In genomic region chr6:10415593-10416480, GRCh38 we compare ENCODE assay signal across 10 cellular contexts. TPM values are rescaled to one million over a fixed set of nuclear protein-coding genes. Genes with fewer than 3 reads are reported as not detected.
A peak's percentile ranks its signal among the peaks of the same experiment; 100 is the strongest.
DNase-seq lines count a peak whose midpoint lies in the region; ATAC-seq and TF ChIP-seq lines count a peak whose summit lies in the region.
"Had no signal": no experiment of that assay in that cellular context is flagged by ENCODE, and none has a peak within 500 bp of the region (broad histone marks: within the 10 kb centered on the region; RNA-seq: fewer than 3 reads in every experiment).

No MANE protein-coding gene starts in this region.

- peak overlapping the region in 1 of 2 donors; percentile 4 for H3K27ac Mint-ChIP-seq in effector memory CD8-positive, alpha-beta T cell
- peak overlapping the region in 3 of 10 donors; percentile 14 to 81 (median 40) for H3K27ac Mint-ChIP-seq in naive thymus-derived CD8-positive, alpha-beta T cell

- peaks cover 0 to 16% (median 0%) of the 10 kb centered on the region in 11 experiments; a peak in 6 of 22 replicates for H3K9me3 ChIP-seq in BLaER1 treated with 17β-estradiol and CSF1 and Interleukin-3, amounts not matched to agents 10 nM and 100 nM (replicated peaks in 1 of 11)
- H3K9me3 ChIP-seq in HUES48 (ENCODE audit: control insufficient read depth, insufficient read depth, low read length) (no peaks in the 10 kb centered on the region), MM.1S (replicated peaks; ENCODE audit: insufficient read depth, low read length) (no peaks in the 10 kb centered on the region)

- POLR2A ChIA-PET in naive thymus-derived CD8-positive, alpha-beta T cell (lab: Charles Lee) = no interaction called here

- H3K9me2 ChIP-seq in MM.1S (replicated peaks; ENCODE audit: insufficient read depth, low read length) = no peaks in the 10 kb centered on the region

- H3K9ac ChIP-seq in BLaER1 treated with 17β-estradiol and CSF1 and Interleukin-3, amounts not matched to agents 10 nM and 100 nM = no peak overlapping the region
- no peak overlapping the region for H3K9ac ChIP-seq in HUES48 (ENCODE audit: low read depth, low read length)
- H3K9ac ChIP-seq in MM.1S (ENCODE audit: low read length) = no peak overlapping the region

- H3K27ac ChIP-seq in BLaER1 treated with 17β-estradiol and CSF1 and Interleukin-3, amounts not matched to agents 10 nM and 100 nM = no peak overlapping the region
- H3K27ac ChIP-seq in HUES48 (ENCODE audit: low read depth, low read length) (peak overlapping the region; percentile 85), MM.1S (ENCODE audit: low read length) (no peak overlapping the region)

- H3K4me2 ChIP-seq in BLaER1 treated with 17β-estradiol and CSF1 and Interleukin-3, amounts not matched to agents 10 nM and 100 nM = peak overlapping the region in 6 of 11 experiments; percentile 38 to 98 (median 75); a peak in 8 of 22 replicates
- H3K4me2 ChIP-seq in MM.1S (ENCODE audit: low read depth, low read length) = no peak overlapping the region

- no peak for DNase-seq in effector memory CD8-positive, alpha-beta T cell
- no peak for DNase-seq in naive thymus-derived CD8-positive, alpha-beta T cell
- DNase-seq in NCI-H446 (lab: John Stamatoyannopoulos, UW) = no peak
- no peak for DNase-seq in activated CD8-positive, alpha-beta memory T cell treated with anti-CD3 and anti-CD28 coated beads for 24 hours
- DNase-seq in MM.1S = no peak
- DNase-seq: stimulated activated CD4-positive, alpha-beta T cell treated with anti-CD3 and anti-CD28 coated beads, Interleukin-4, amount 100 ng/mL, for 24 hours; T-helper 9 cell had no signal

- H3K27me3 Mint-ChIP-seq in effector memory CD8-positive, alpha-beta T cell = peaks cover 95 to 99% of the 10 kb centered on the region in 2 donors
- H3K27me3 Mint-ChIP-seq in naive thymus-derived CD8-positive, alpha-beta T cell = peaks cover 42 to 100% (median 78%) of the 10 kb centered on the region in 5 donors

- H2AFZ ChIP-seq in MM.1S (ENCODE audit: low read length) = no peak overlapping the region

- peaks cover 97 to 100% (median 99%) of the 10 kb centered on the region in 11 experiments for H3K27me3 ChIP-seq in BLaER1 treated with 17β-estradiol and CSF1 and Interleukin-3, amounts not matched to agents 10 nM and 100 nM
- H3K27me3 ChIP-seq in HUES48 (ENCODE audit: control insufficient read depth, insufficient read depth, low read length) = peaks cover 99% of the 10 kb centered on the region
- peaks cover 16% of the 10 kb centered on the region; the same call in 1 of the 2 replicates for H3K27me3 ChIP-seq in MM.1S (replicated peaks; ENCODE audit: insufficient read depth, low read length)

- H3K9me3 Mint-ChIP-seq in effector memory CD8-positive, alpha-beta T cell = peaks cover 0 to 4% of the 10 kb centered on the region in 2 donors
- H3K9me3 Mint-ChIP-seq in naive thymus-derived CD8-positive, alpha-beta T cell = peaks cover 0 to 55% (median 13%) of the 10 kb centered on the region in 9 donors

- peak overlapping the region; percentile 26 to 60 for H3K4me3 Mint-ChIP-seq in effector memory CD8-positive, alpha-beta T cell
- peak overlapping the region; percentile 43 to 95 (median 56) for H3K4me3 Mint-ChIP-seq in naive thymus-derived CD8-positive, alpha-beta T cell

- no peak for TF ChIP-seq CTCF in MM.1S (IDR thresholded peaks at IDR 0.05; ENCODE audit: low read length)

- peaks cover 28 to 57% (median 40%) of the 10 kb centered on the region in 10 experiments for H3K4me1 ChIP-seq in BLaER1 treated with 17β-estradiol and CSF1 and Interleukin-3, amounts not matched to agents 10 nM and 100 nM
- H3K4me1 ChIP-seq in HUES48 (ENCODE audit: control insufficient read depth, insufficient read depth, low read length) (peaks cover 56% of the 10 kb centered on the region), MM.1S (ENCODE audit: low read length) (peaks cover 5% of the 10 kb centered on the region; the same call in 1 of the 2 replicates)

- H4K20me1 ChIP-seq in BLaER1 treated with 17β-estradiol and CSF1 and Interleukin-3, amounts not matched to agents 10 nM and 100 nM = peaks cover 0 to 94% (median 83%) of the 10 kb centered on the region in 11 experiments; a peak in 18 of 22 replicates
- H4K20me1 ChIP-seq in MM.1S (ENCODE audit: insufficient read depth, low read length) = no peaks in the 10 kb centered on the region

- peaks cover 41% of the 10 kb centered on the region for H3K36me3 Mint-ChIP-seq in effector memory CD8-positive, alpha-beta T cell (ENCODE audit: insufficient read depth)
- H3K36me3 Mint-ChIP-seq in naive thymus-derived CD8-positive, alpha-beta T cell = peaks cover 9 to 28% (median 27%) of the 10 kb centered on the region in 3 donors

- no peak for ATAC-seq in effector memory CD8-positive, alpha-beta T cell (replicated peaks)
- no peak for ATAC-seq in naive thymus-derived CD8-positive, alpha-beta T cell
- no peak for ATAC-seq in GM21529 (IDR thresholded peaks at IDR 0.05; ENCODE audit: unreplicated experiment)

- peaks cover 30 to 32% of the 10 kb centered on the region in 2 donors for H3K4me1 Mint-ChIP-seq in effector memory CD8-positive, alpha-beta T cell (ENCODE audit: low read depth in 2 of 2)
- H3K4me1 Mint-ChIP-seq in naive thymus-derived CD8-positive, alpha-beta T cell = peaks cover 27 to 55% (median 48%) of the 10 kb centered on the region in 4 donors

- H3K4me3 ChIP-seq in BLaER1 treated with 17β-estradiol and CSF1 and Interleukin-3, amounts not matched to agents 10 nM and 100 nM = peak overlapping the region in 6 of 10 experiments; percentile 32 to 74 (median 61); a peak in 7 of 20 replicates
- H3K4me3 ChIP-seq in HUES48 (ENCODE audit: low read depth, low read length) (peak overlapping the region; percentile 48; the same call in 1 of the 2 replicates), MM.1S (ENCODE audit: low read length) (no peak overlapping the region)

- 0 out of 2 replicates have a peak, but pooled peaks cover 3% of the 10 kb centered on the region for H3K79me2 ChIP-seq in MM.1S (ENCODE audit: low read length)

- H3F3A ChIP-seq in MM.1S (ENCODE audit: insufficient read depth, low read length) = peaks cover 23% of the 10 kb centered on the region

- no peaks in the 10 kb centered on the region for H3K36me3 ChIP-seq in BLaER1 treated with 17β-estradiol and CSF1 and Interleukin-3, amounts not matched to agents 10 nM and 100 nM
- H3K36me3 ChIP-seq in HUES48 (ENCODE audit: control insufficient read depth, insufficient read depth, low read length) = no peaks in the 10 kb centered on the region
- H3K36me3 ChIP-seq in MM.1S (replicated peaks; ENCODE audit: insufficient read depth, low read length) = no peaks in the 10 kb centered on the region

RNA-seq across cellular contexts. Expression of gene TFAP2A, which starts 1.0 kb away (rescaled TPM):
- not detected for total RNA-seq in naive thymus-derived CD8-positive, alpha-beta T cell
- polyA plus RNA-seq in naive thymus-derived CD8-positive, alpha-beta T cell = not detected
